ENCODE assay signal across 26 cellular contexts in the genomic region with DNA sequence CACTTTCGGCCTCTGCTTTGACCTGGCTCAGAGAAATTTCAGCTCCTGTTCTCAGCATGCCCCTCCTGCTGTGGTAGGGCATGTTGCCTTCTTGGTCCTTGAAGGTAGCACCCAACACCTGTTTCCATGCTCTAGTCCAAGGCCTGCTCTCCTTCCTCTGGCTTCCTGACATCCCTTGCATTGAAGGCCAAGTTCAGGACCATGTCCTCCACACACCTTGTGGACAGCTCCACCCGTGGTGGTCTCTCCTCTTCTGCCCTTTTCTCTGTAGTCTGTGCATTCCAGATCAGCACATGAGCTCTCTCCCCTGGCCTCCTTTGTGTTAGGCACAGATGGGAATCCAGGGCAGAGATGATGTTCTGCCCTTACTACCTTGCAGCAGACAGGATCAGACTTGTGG.
DNase-seq lines count a peak whose midpoint lies in the region; ATAC-seq and TF ChIP-seq lines count a peak whose summit lies in the region.
"Had no signal": no experiment of that assay in that cellular context is flagged by ENCODE, and none has a peak within 500 bp of the region (broad histone marks: within the 10 kb centered on the region; RNA-seq: fewer than 3 reads in every experiment).

No MANE protein-coding gene starts in this region.

- no peak overlapping the region for H3K14ac ChIP-seq in IMR-90 (replicated peaks; ENCODE audit: low read depth, low read length)

- TF ChIP-seq POLR2A in IMR-90 (IDR thresholded peaks at IDR 0.05; ENCODE audit: low read depth, low read length) = no peak

- no peaks in the 10 kb centered on the region for H3K36me3 ChIP-seq in IMR-90 (ENCODE audit: control insufficient read depth, insufficient read depth, low read length)
- H3K36me3 ChIP-seq: adrenal gland, suprapubic skin, vagina had no signal

- peak overlapping the region; percentile 33; the same call in 1 of the 2 replicates for H2BK120ac ChIP-seq in IMR-90 (ENCODE audit: low read depth, low read length)

- no peak overlapping the region for H2BK15ac ChIP-seq in IMR-90 (ENCODE audit: low read depth, low read length)

- H4K5ac ChIP-seq in IMR-90 (ENCODE audit: low read depth, low read length) = no peak overlapping the region

- peaks cover 20% of the 10 kb centered on the region for H3K9me3 Mint-ChIP-seq in nephron
- H3K9me3 Mint-ChIP-seq in activated CD4-positive, alpha-beta T cell treated with anti-CD3 and anti-CD28 coated beads for 36 hours (ENCODE audit: low read depth) = peaks cover 7% of the 10 kb centered on the region

- H3K4me1 Mint-ChIP-seq in nephron = peaks cover 81% of the 10 kb centered on the region
- H3K4me1 Mint-ChIP-seq in activated CD4-positive, alpha-beta T cell treated with anti-CD3 and anti-CD28 coated beads for 36 hours = no peaks in the 10 kb centered on the region
- H3K4me1 Mint-ChIP-seq: stimulated activated memory B cell treated with anti-CD40 and anti-IgM and Interleukin-4, amounts not matched to agents 10 μg/mL and 1 μg/mL and 100 μg/mL, for 72 hours; T-helper 17 cell had no signal

- H3K4me1 ChIP-seq in IMR-90 (ENCODE audit: control insufficient read depth, insufficient read depth, low read length) = peaks cover 24% of the 10 kb centered on the region
- H3K4me1 ChIP-seq: adrenal gland had no signal

- CTCF ChIA-PET in IMR-90 (lab: Yijun Ruan, JAX) = interaction anchor here (1.5 kb wide), 1 partner anchor 239 kb away, joined by 3 read pairs; no protein-coding TSS in a partner anchor
- CTCF ChIA-PET in activated CD4-positive, alpha-beta T cell treated with anti-CD3 and anti-CD28 coated beads for 36 hours (lab: Charles Lee) = interaction anchor here (0.7 kb wide), 1 partner anchor 30 kb away, joined by 3 read pairs; no protein-coding TSS in a partner anchor

- intact Hi-C loops in IMR-90 (cut with micrococcal nuclease) = loop anchor here (2.0 to 5.0 kb wide), 2 partner anchors 99 to 223 kb away; no protein-coding TSS in a partner anchor
- intact Hi-C loops in activated CD4-positive, alpha-beta T cell treated with anti-CD3 and anti-CD28 coated beads for 36 hours (cut with DNase I, micrococcal nuclease) = no loop called here

- H3K27ac Mint-ChIP-seq in nephron = peak overlapping the region; percentile 97 to 99 (median 98)
- no peak overlapping the region for H3K27ac Mint-ChIP-seq in activated CD4-positive, alpha-beta T cell treated with anti-CD3 and anti-CD28 coated beads for 36 hours
- H3K27ac Mint-ChIP-seq: activated T-cell treated with anti-CD3 and anti-CD28 coated beads, Interleukin-2, amount 50 U/mL, for 24 hours; stimulated activated memory B cell treated with anti-CD40 and anti-IgM and Interleukin-4, amounts not matched to agents 10 μg/mL and 1 μg/mL and 100 μg/mL, for 72 hours; T-helper 17 cell had no signal

- peak overlapping the region; percentile 33 for H3K4ac ChIP-seq in IMR-90 (ENCODE audit: low read depth, low read length)

- no peak for ATAC-seq in IMR-90 (ENCODE audit: low read depth)
- ATAC-seq in activated CD4-positive, alpha-beta T cell treated with anti-CD3 and anti-CD28 coated beads for 36 hours = no peak
- ATAC-seq: stimulated activated memory B cell treated with anti-CD40 and anti-IgM and Interleukin-4, amounts not matched to agents 10 μg/mL and 1 μg/mL and 100 μg/mL, for 72 hours; T-helper 17 cell had no signal

- no peaks in the 10 kb centered on the region for H3K79me1 ChIP-seq in IMR-90 (ENCODE audit: low read depth in 1 of 2, low read length in 2 of 2)

- no peaks in the 10 kb centered on the region for H3K27me3 ChIP-seq in IMR-90 (ENCODE audit: control insufficient read depth, insufficient read depth, low read length)
- H3K27me3 ChIP-seq: adrenal gland, suprapubic skin, vagina had no signal

- POLR2A ChIA-PET in IMR-90 (lab: Charles Lee; ENCODE audit: unreplicated experiment) = no interaction called here
- POLR2A ChIA-PET in activated CD4-positive, alpha-beta T cell treated with anti-CD3 and anti-CD28 coated beads for 36 hours (lab: Charles Lee) = no interaction called here

- H4K20me1 ChIP-seq in IMR-90 (ENCODE audit: insufficient read depth, low read length) = no peaks in the 10 kb centered on the region

- H3K27me3 Mint-ChIP-seq in nephron (ENCODE audit: low read depth) = peaks cover 4% of the 10 kb centered on the region
- peaks cover 5% of the 10 kb centered on the region for H3K27me3 Mint-ChIP-seq in activated CD4-positive, alpha-beta T cell treated with anti-CD3 and anti-CD28 coated beads for 36 hours

- no peak overlapping the region for H2BK5ac ChIP-seq in IMR-90 (ENCODE audit: low read depth, low read length, poor library complexity, severe bottlenecking)

- no peak overlapping the region for H3K23ac ChIP-seq in IMR-90 (ENCODE audit: low read depth, low read length)

- no peaks in the 10 kb centered on the region for H3K9me3 ChIP-seq in IMR-90 (ENCODE audit: control insufficient read depth, insufficient read depth, low read length)
- H3K9me3 ChIP-seq: suprapubic skin had no signal

- peak overlapping the region in 2 of 3 experiments; percentile 3 to 15 for H3K4me3 Mint-ChIP-seq in nephron
- no peak overlapping the region for H3K4me3 Mint-ChIP-seq in activated CD4-positive, alpha-beta T cell treated with anti-CD3 and anti-CD28 coated beads for 36 hours
- H3K4me3 Mint-ChIP-seq: activated T-cell treated with anti-CD3 and anti-CD28 coated beads, Interleukin-2, amount 50 U/mL, for 24 hours; stimulated activated memory B cell treated with anti-CD40 and anti-IgM and Interleukin-4, amounts not matched to agents 10 μg/mL and 1 μg/mL and 100 μg/mL, for 72 hours; T-helper 17 cell had no signal

- H2AK9ac ChIP-seq in IMR-90 (replicated peaks; ENCODE audit: low read depth, low read length, poor library complexity) = no peak overlapping the region

- TF ChIP-seq CTCF in IMR-90 (conservative IDR thresholded peaks at IDR 0.05; ENCODE audit: low read depth, low read length) (no peak), coronary artery (IDR thresholded peaks at IDR 0.05) (no peak), nephron (IDR thresholded peaks at IDR 0.05; ENCODE audit: unreplicated experiment in 3 of 3) (no peak)

- no peak overlapping the region; the same call in 1 of the 2 replicates for H2AK5ac ChIP-seq in IMR-90 (ENCODE audit: low read depth, low read length)

- no peak overlapping the region for H3K27ac ChIP-seq in IMR-90 (ENCODE audit: insufficient read depth, low read length)
- H3K27ac ChIP-seq in coronary artery = peak overlapping the region; percentile 87 to 88
- H3K27ac ChIP-seq: adrenal gland, C4-2B, KMS-11, suprapubic skin had no signal

- 100% methylated on average over 1 of the region's 2 CpGs; no CpG with 5 or more reads in 1 of the 2 experiments for WGBS in IMR-90 (ENCODE audit: extremely low coverage in 2 of 2, insufficient read length in 1 of 2), 2 experiments

- in situ Hi-C loops in IMR-90 (cut with MboI; ENCODE audit: low sequenced_read_pairs) = no loop called here

- peaks cover 11% of the 10 kb centered on the region for H3K9me1 ChIP-seq in IMR-90 (ENCODE audit: insufficient read depth, low read length)

- DNase-seq in EH (ENCODE audit: low read depth) = peak; percentile 33
- peak; percentile 12 for DNase-seq in IMR-90
- DNase-seq in coronary artery (ENCODE audit: low spot score) = no peak
- DNase-seq in activated CD4-positive, alpha-beta T cell treated with anti-CD3 and anti-CD28 coated beads for 36 hours = no peak
- DNase-seq in activated CD4-positive, alpha-beta T cell treated with anti-CD3 and anti-CD28 coated beads for 1 hour = no peak
- no peak for DNase-seq in NK-92 treated with Interleukin-12 subunit alpha and Interleukin-12 subunit beta, amount 100 ng/mL, for 24 hours (lab: John Stamatoyannopoulos, UW)
- DNase-seq in H4 (ENCODE audit: low spot score) = no peak
- DNase-seq: activated CD4-positive, alpha-beta T cell treated with anti-CD3 and anti-CD28 coated beads for 4 hours; activated naive CD4-positive, alpha-beta T cell treated with Interleukin-2 at 50 U/mL for 16 hours; activated T-cell treated with anti-CD3 and anti-CD28 coated beads, Interleukin-2, amount 50 U/mL, for 24 hours; adrenal gland; cortex of kidney; kidney; NCI-H1092 treated with DMSO at 0.1 percent for 48 hours; NCI-H187 treated with DMSO at 0.1 percent for 48 hours; NCI-H2227 treated with DMSO at 0.1 percent for 48 hours; NCI-H69; occipital lobe; T-helper 17 cell had no signal

- no TSS peak for BruUV-seq in IMR-90 (replicated peaks; lab: Mats Ljungman, UMichigan)

- no peak overlapping the region for H3K56ac ChIP-seq in IMR-90 (ENCODE audit: extremely low read depth, insufficient read depth, low read length)

- H3K36me3 Mint-ChIP-seq in nephron (ENCODE audit: low read depth) = peaks cover 12% of the 10 kb centered on the region
- no peaks in the 10 kb centered on the region for H3K36me3 Mint-ChIP-seq in activated CD4-positive, alpha-beta T cell treated with anti-CD3 and anti-CD28 coated beads for 36 hours (ENCODE audit: low read depth)
- H3K36me3 Mint-ChIP-seq: stimulated activated memory B cell treated with anti-CD40 and anti-IgM and Interleukin-4, amounts not matched to agents 10 μg/mL and 1 μg/mL and 100 μg/mL, for 72 hours had no signal

- peak overlapping the region; percentile 43; the same call in 1 of the 2 replicates for H4K91ac ChIP-seq in IMR-90 (ENCODE audit: insufficient read depth, low read depth, low read length)

- H2BK20ac ChIP-seq in IMR-90 (ENCODE audit: low read depth, low read length) = no peak overlapping the region

- no peak overlapping the region for H4K8ac ChIP-seq in IMR-90 (ENCODE audit: low read depth in 2 of 2, low read length in 2 of 2)

- no peak overlapping the region; the same call in 1 of the 2 replicates for H3K18ac ChIP-seq in IMR-90 (ENCODE audit: low read depth, low read length)

- no peak for TF ChIP-seq RAD21 in IMR-90 (IDR thresholded peaks at IDR 0.05; ENCODE audit: low read length)

- dilution Hi-C loops in IMR-90 (cut with HindIII; ENCODE audit: low sequenced_read_pairs, unreplicated experiment) = no loop called here

- H3K9ac ChIP-seq in IMR-90 (ENCODE audit: low read depth, low read length) = no peak overlapping the region
- H3K9ac ChIP-seq: KMS-11 had no signal

- H2AFZ ChIP-seq in IMR-90 (replicated peaks; ENCODE audit: low read length, poor library complexity) = no peak overlapping the region

- H3K4me3 ChIP-seq in IMR-90 (ENCODE audit: insufficient read depth, low read depth, low read length) (no peak overlapping the region), coronary artery (no peak overlapping the region)
- H3K4me3 ChIP-seq: adrenal gland, smooth muscle cell, suprapubic skin, vagina had no signal

- no peak overlapping the region for H3K4me2 ChIP-seq in IMR-90 (ENCODE audit: low read depth, low read length)
- H3K4me2 ChIP-seq: KMS-11, smooth muscle cell had no signal

TF ChIP-seq in IMR-90, 13 proteins besides CTCF, POLR2A, EP300 and RAD21 (continues in another document):
- TF ChIP-seq MAFK (IDR thresholded peaks at IDR 0.05; ENCODE audit: low read depth, low read length) = no peak
- TF ChIP-seq, protein P1, sequence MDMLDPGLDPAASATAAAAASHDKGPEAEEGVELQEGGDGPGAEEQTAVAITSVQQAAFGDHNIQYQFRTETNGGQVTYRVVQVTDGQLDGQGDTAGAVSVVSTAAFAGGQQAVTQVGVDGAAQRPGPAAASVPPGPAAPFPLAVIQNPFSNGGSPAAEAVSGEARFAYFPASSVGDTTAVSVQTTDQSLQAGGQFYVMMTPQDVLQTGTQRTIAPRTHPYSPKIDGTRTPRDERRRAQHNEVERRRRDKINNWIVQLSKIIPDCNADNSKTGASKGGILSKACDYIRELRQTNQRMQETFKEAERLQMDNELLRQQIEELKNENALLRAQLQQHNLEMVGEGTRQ (IDR thresholded peaks at IDR 0.05; ENCODE audit: low read depth, low read length) = no peak

Comparison
In these comparisons a context has a peak if more than half of its experiments do, and no peak if none do; other contexts are left out.
1. DNase-seq: peak in EH (single experiment) and IMR-90 (single experiment); none in coronary artery (single experiment), activated CD4-positive, alpha-beta T cell treated with anti-CD3 and anti-CD28 coated beads for 36 hours (single experiment), activated CD4-positive, alpha-beta T cell treated with anti-CD3 and anti-CD28 coated beads for 1 hour (single experiment), NK-92 treated with Interleukin-12 subunit alpha and Interleukin-12 subunit beta, amount 100 ng/mL, for 24 hours (single experiment) and H4 (single experiment).